In genomic region chr17:80067393-80067986, GRCh38 we compare ENCODE assay signal across 27 cellular contexts. TPM values are rescaled to one million over a fixed set of nuclear protein-coding genes. Genes with fewer than 3 reads are reported as not detected.
"Had no signal": no experiment of that assay in that cellular context is flagged by ENCODE, and none has a peak within 500 bp of the region (broad histone marks: within the 10 kb centered on the region; RNA-seq: fewer than 3 reads in every experiment).

No MANE protein-coding gene starts in this region.

- H3K4me3 ChIP-seq: dorsolateral prefrontal cortex, gastroesophageal sphincter, heart right ventricle, lung, mucosa of descending colon, neural progenitor cell, right atrium auricular region, skin epidermis, suprapubic skin, transverse colon, upper lobe of right lung, uterus had no signal

- H3K9ac ChIP-seq: neural progenitor cell, parathyroid adenoma had no signal

- H2AFZ ChIP-seq: neural progenitor cell, parathyroid adenoma had no signal

- FAIRE-seq: colon had no signal

- ATAC-seq: gastroesophageal sphincter; heart right ventricle; left ventricle myocardium superior; mucosa of descending colon; natural killer cell treated with Interleukin-12 subunit alpha and Interleukin-12 subunit beta and Interleukin-15 and Interleukin-18, amount 100 ng/mL, for 72 hours; stimulated activated naive CD8-positive, alpha-beta T cell treated with anti-CD3 and anti-CD28 coated beads, Interleukin-15, amount 100 ng/mL, for 72 hours; upper lobe of right lung had no signal

- H3K9me3 ChIP-seq: gastroesophageal sphincter, heart right ventricle, mucosa of descending colon, right atrium auricular region, suprapubic skin, transverse colon, upper lobe of right lung, uterus had no signal

- DNase-seq: dorsolateral prefrontal cortex; effector CD4-positive, alpha-beta T cell; foreskin fibroblast; glutamatergic neuron; heart right ventricle; hypothalamus; immature natural killer cell; islet precursor cell; left ventricle myocardium superior; naive B cell; stimulated activated CD4-positive, alpha-beta T cell treated with anti-CD3 and anti-CD28 coated beads, Interleukin-15, amount 100 ng/mL, for 24 hours; stimulated activated CD4-positive, alpha-beta T cell treated with anti-CD3 and anti-CD28 coated beads, Interleukin-2, amount 100 ng/mL, for 48 hours; stimulated activated naive CD4-positive, alpha-beta T cell; stimulated activated naive CD8-positive, alpha-beta T cell treated with anti-CD3 and anti-CD28 coated beads, Interleukin-15, amount 100 ng/mL, for 72 hours; transverse colon; upper lobe of right lung; uterus had no signal

- H3K36me3 ChIP-seq: gastroesophageal sphincter, heart right ventricle, neural progenitor cell, right atrium auricular region, suprapubic skin, transverse colon, upper lobe of right lung, uterus had no signal

- H3K27me3 ChIP-seq: dorsolateral prefrontal cortex, gastroesophageal sphincter, heart right ventricle, neural progenitor cell, right atrium auricular region, suprapubic skin, transverse colon, upper lobe of right lung, uterus had no signal

- H3K79me2 ChIP-seq: parathyroid adenoma had no signal

- H3K4me2 ChIP-seq: neural progenitor cell had no signal

- H3K27ac ChIP-seq: neural progenitor cell, parathyroid adenoma, right atrium auricular region, skin epidermis, suprapubic skin had no signal

RNA-seq across cellular contexts. Expression of gene CCDC40, which starts 31.0 kb away (rescaled TPM):
- polyA plus RNA-seq: immature natural killer cell had no signal
